7 cellular contexts compared by ENCODE assay signal in the genomic region with DNA sequence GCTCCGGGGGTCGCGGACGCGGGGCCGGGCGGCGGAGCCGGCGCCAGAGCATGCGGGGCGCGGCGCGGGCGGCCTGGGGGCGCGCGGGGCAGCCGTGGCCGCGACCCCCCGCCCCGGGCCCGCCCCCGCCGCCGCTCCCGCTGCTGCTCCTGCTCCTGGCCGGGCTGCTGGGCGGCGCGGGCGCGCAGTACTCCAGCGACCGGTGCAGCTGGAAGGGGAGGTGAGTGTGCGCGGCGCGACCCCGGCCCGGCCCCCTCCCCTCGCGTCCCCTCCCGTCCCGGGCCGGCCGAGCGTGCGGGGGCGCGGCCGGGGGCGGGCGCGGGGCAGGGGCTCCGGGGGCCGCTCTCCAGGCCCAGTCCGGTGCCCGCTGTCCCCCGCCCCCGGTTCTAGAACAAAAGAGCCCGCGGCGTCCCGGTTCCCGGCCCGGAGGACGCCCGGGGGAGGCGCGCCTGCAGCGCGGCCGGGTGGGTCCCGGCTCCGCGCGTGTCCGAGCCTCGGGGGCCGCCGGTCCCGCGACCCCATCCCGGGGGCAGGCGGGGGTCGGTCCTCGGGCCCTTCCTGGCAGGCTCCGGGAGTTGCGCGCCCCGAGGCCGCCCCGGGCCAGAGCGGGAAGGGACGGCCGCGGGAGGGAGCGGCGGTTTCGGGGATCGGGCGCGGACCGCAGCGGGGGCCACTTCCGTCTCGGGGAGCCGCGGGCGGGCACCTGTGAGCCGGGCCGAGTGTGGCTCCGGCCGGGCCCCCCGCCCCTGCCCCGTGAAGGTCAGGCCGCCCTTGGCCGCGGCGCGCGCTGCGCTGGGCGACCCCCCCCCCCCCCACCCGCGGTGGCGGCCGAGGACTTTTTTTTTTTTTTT. TPM values are rescaled to one million over a fixed set of nuclear protein-coding genes. Genes with fewer than 3 reads are reported as not detected.
A peak's percentile ranks its signal among the peaks of the same experiment; 100 is the strongest.
DNase-seq lines count a peak whose midpoint lies in the region; ATAC-seq, FAIRE-seq and TF ChIP-seq lines count a peak whose summit lies in the region.

No MANE protein-coding gene starts in this region.

- H3K9ac ChIP-seq in OCI-LY1 (ENCODE audit: low read length): peak overlapping the region; percentile 34; the same call in 1 of the 2 replicates

- H3K36me3 Mint-ChIP-seq in CD4-positive, alpha-beta T cell (ENCODE audit: low read depth): no peaks in the 10 kb centered on the region

- POLR2A ChIA-PET in CD4-positive, alpha-beta T cell (lab: Charles Lee): interaction anchor here (0.9 to 1.0 kb wide), 2 partner anchors 29 to 32 kb away, joined by 3 to 7 read pairs; no protein-coding TSS in a partner anchor

- H4K20me1 ChIP-seq in OCI-LY1 (ENCODE audit: insufficient read depth, low read length): no peaks in the 10 kb centered on the region

- no peaks in the 10 kb centered on the region for H3K9me3 Mint-ChIP-seq in CD4-positive, alpha-beta T cell

- H3F3A ChIP-seq in OCI-LY1 (ENCODE audit: insufficient read depth, low read length): no peaks in the 10 kb centered on the region

- 0 to 1% (median 0%) methylated on average over 20 to 129 of the region's 131 CpGs for WGBS in small intestine, 3 donors

- ATAC-seq in GM19467 (IDR thresholded peaks at IDR 0.05; ENCODE audit: unreplicated experiment): peak; percentile 4
- ATAC-seq in HG03045 (IDR thresholded peaks at IDR 0.05; ENCODE audit: unreplicated experiment): no peak
- no peak for ATAC-seq in CD4-positive, alpha-beta T cell (ENCODE audit: poor library complexity)

- CTCF ChIA-PET in CD4-positive, alpha-beta T cell (lab: Charles Lee): no interaction called here

- DNase-seq in fibroblast of villous mesenchyme (ENCODE audit: low read depth) (no peak), small intestine (no peak), RCC 7860 (ENCODE audit: low spot score) (no peak)
- DNase-seq in CD4-positive, alpha-beta T cell: no peak

- peaks cover 7% of the 10 kb centered on the region for H3K4me1 Mint-ChIP-seq in CD4-positive, alpha-beta T cell (ENCODE audit: low read depth)

- intact Hi-C loops in CD4-positive, alpha-beta T cell (cut with DNase I, micrococcal nuclease): loop anchor here in 1 of 2 experiments (2.0 kb wide), 1 partner anchor 29 kb away; no protein-coding TSS in a partner anchor

- H3K4me1 ChIP-seq in OCI-LY1 (ENCODE audit: insufficient read depth, low read length, severe bottlenecking) (peaks cover 54% of the 10 kb centered on the region), small intestine (ENCODE audit: control insufficient read depth in 2 of 2, insufficient read depth in 1 of 2, low read depth in 1 of 2, low read length in 1 of 2) (peaks cover 13 to 15% of the 10 kb centered on the region in 2 donors)

- H3K27ac Mint-ChIP-seq in CD4-positive, alpha-beta T cell: no peak overlapping the region

- H3K27ac ChIP-seq in OCI-LY1 (ENCODE audit: low read depth, low read length, poor library complexity, severe bottlenecking) (no peak overlapping the region), small intestine (ENCODE audit: low read depth in 1 of 2, low read length in 1 of 2) (peak overlapping the region; percentile 83 to 100)
- H3K27ac ChIP-seq in CD4-positive, alpha-beta T cell (ENCODE audit: low read depth, low read length): no peak overlapping the region

- H3K9me3 ChIP-seq in OCI-LY1 (ENCODE audit: low read length) (no peaks in the 10 kb centered on the region), small intestine (ENCODE audit: control insufficient read depth, low read depth) (no peaks in the 10 kb centered on the region)
- no peaks in the 10 kb centered on the region for H3K9me3 ChIP-seq in CD4-positive, alpha-beta T cell (ENCODE audit: control insufficient read depth, low read length)

- H3K36me3 ChIP-seq in OCI-LY1 (ENCODE audit: insufficient read depth, low read length) (no peaks in the 10 kb centered on the region), small intestine (ENCODE audit: control insufficient read depth in 2 of 2, insufficient read depth in 2 of 2, low read length in 2 of 2) (no peaks in the 10 kb centered on the region)

- TF ChIP-seq CTCF in OCI-LY1 (IDR thresholded peaks at IDR 0.05; ENCODE audit: low read length): no peak
- TF ChIP-seq CTCF in fibroblast of villous mesenchyme (IDR thresholded peaks at IDR 0.05; ENCODE audit: insufficient read depth, low read depth, low read length): no peak
- TF ChIP-seq CTCF in CD4-positive, alpha-beta T cell (IDR thresholded peaks at IDR 0.05): no peak

- no peak overlapping the region for H2AFZ ChIP-seq in OCI-LY1 (ENCODE audit: low read length)

- no peaks in the 10 kb centered on the region for H3K79me2 ChIP-seq in OCI-LY1 (ENCODE audit: insufficient read depth, low read length)

- no peak overlapping the region for H3K4me3 Mint-ChIP-seq in CD4-positive, alpha-beta T cell

- H3K4me2 ChIP-seq in OCI-LY1 (ENCODE audit: low read length): peak overlapping the region; percentile 66

- H3K27me3 ChIP-seq in OCI-LY1 (ENCODE audit: insufficient read depth, low read length) (peaks cover 6% of the 10 kb centered on the region; the same call in 1 of the 2 replicates), small intestine (ENCODE audit: control insufficient read depth in 2 of 2, insufficient read depth in 2 of 2, low read length in 2 of 2) (peaks cover 0 to 6% of the 10 kb centered on the region in 2 donors)
- H3K27me3 ChIP-seq in CD4-positive, alpha-beta T cell (ENCODE audit: control insufficient read depth, insufficient read depth, low read length): peaks cover 10% of the 10 kb centered on the region

- H3K27me3 Mint-ChIP-seq in CD4-positive, alpha-beta T cell: peaks cover 23% of the 10 kb centered on the region

- no peaks in the 10 kb centered on the region for H3K9me2 ChIP-seq in OCI-LY1 (ENCODE audit: low read depth, low read length)

- FAIRE-seq in small intestine (lab: Jason Lieb, UNC): no peak
- FAIRE-seq in RCC 7860 (lab: Jason Lieb, UNC): no peak

- H3K4me3 ChIP-seq in OCI-LY1 (ENCODE audit: low read depth, low read length, poor library complexity, severe bottlenecking): peak overlapping the region; percentile 59
- H3K4me3 ChIP-seq in fibroblast of villous mesenchyme (ENCODE audit: low read depth, low read length): peak overlapping the region; percentile 70
- peak overlapping the region; percentile 89 to 96 for H3K4me3 ChIP-seq in small intestine (ENCODE audit: low read depth in 1 of 2, low read length in 2 of 2)

RNA-seq across cellular contexts. Expression of a gene that starts 0.6 kb away (rescaled TPM):
- 47.1 and 59.9 TPM in 2 replicates for total RNA-seq in fibroblast of villous mesenchyme
- 100 to 1,000 TPM in 2 of 3 donors, 10 to 100 TPM in 1; 64.4 to 118 (median 112) TPM for polyA plus RNA-seq in small intestine
- total RNA-seq in CD4-positive, alpha-beta T cell: 10 to 100 TPM; 24.5 to 26.9 TPM

Comparison
In these comparisons a context has a peak if more than half of its experiments do, and no peak if none do; other contexts are left out.
1. H3K27ac ChIP-seq: peak in small intestine (2 of 2); none in OCI-LY1 (single experiment) and CD4-positive, alpha-beta T cell (single experiment).
2. Peak in every context shown above with its lines, with median percentiles within 50 percentile points of each other: H3K4me3 ChIP-seq.